Comparison of ENCODE assay signal across 18 cellular contexts in genomic region chr7:112108984-112109383, GRCh38.
A peak's percentile ranks its signal among the peaks of the same experiment; 100 is the strongest.
DNase-seq lines count a peak whose midpoint lies in the region; ATAC-seq and TF ChIP-seq lines count a peak whose summit lies in the region.
"Had no signal": no experiment of that assay in that cellular context is flagged by ENCODE, and none has a peak within 500 bp of the region (broad histone marks: within the 10 kb centered on the region; RNA-seq: fewer than 3 reads in every experiment).

No MANE protein-coding gene starts in this region.

- no peak for ATAC-seq in HG02571 (IDR thresholded peaks at IDR 0.05; ENCODE audit: unreplicated experiment)
- ATAC-seq: HCT116, Right ventricle myocardium inferior had no signal

- H2BK20ac ChIP-seq in H9 (ENCODE audit: low read depth, low read length, poor library complexity, severe bottlenecking) = no peak overlapping the region

- H3K4me3 Mint-ChIP-seq in H9 = no peak overlapping the region
- H3K4me3 Mint-ChIP-seq: CD14-positive monocyte had no signal

- H4K5ac ChIP-seq in H9 (ENCODE audit: insufficient read length, low read depth, low read length) = no peak overlapping the region

- H4K91ac ChIP-seq in H9 (ENCODE audit: insufficient read length, low read depth, low read length) = no peak overlapping the region

- DNase-seq in Ammon's horn (ENCODE audit: low spot score) (peak; percentile 50), H9 (no peak), dorsolateral prefrontal cortex (peak in 1 of 10 donors; percentile 49), midbrain (lab: John Stamatoyannopoulos, UW) (peak; percentile 39), NCI-H1092 (lab: John Stamatoyannopoulos, UW) (no peak), ureter (ENCODE audit: low spot score) (no peak)
- DNase-seq: AML-193, DND-41, NCI-H1436, NCI-H2029, NCI-H2171 treated with DMSO at 0.1 percent for 48 hours, NCI-H446 treated with DMSO at 0.1 percent for 48 hours, SW 1271 had no signal

- H2BK15ac ChIP-seq in H9 (ENCODE audit: low read depth, low read length) = no peak overlapping the region

- no peaks in the 10 kb centered on the region for H4K20me1 ChIP-seq in H9 (ENCODE audit: control insufficient read depth, insufficient read depth, insufficient read length)

- no peak overlapping the region for H3K14ac ChIP-seq in H9 (ENCODE audit: insufficient read depth, low read length)

- H3K27ac ChIP-seq in H9 (ENCODE audit: insufficient read length, low read depth, low read length) (no peak overlapping the region), dorsolateral prefrontal cortex (peak overlapping the region in 55 of 59 donors; percentile 0 to 98 (median 65))
- H3K27ac ChIP-seq: KMS-11 had no signal

- no peak overlapping the region for H2BK120ac ChIP-seq in H9 (ENCODE audit: low read depth, low read length, poor library complexity, severe bottlenecking)

- H4K8ac ChIP-seq in H9 (replicated peaks; ENCODE audit: insufficient read length, low read depth, low read length) = no peak overlapping the region

- intact Hi-C loops in dorsolateral prefrontal cortex (cut with DNase I) = no loop called here

- H3K4me1 ChIP-seq in H9 (ENCODE audit: insufficient read depth, low read length) = peaks cover 5% of the 10 kb centered on the region

- H2AFZ ChIP-seq in H9 (ENCODE audit: low read length) = no peak overlapping the region

- H3K9me3 Mint-ChIP-seq in H9 = no peaks in the 10 kb centered on the region

- H3K4ac ChIP-seq in H9 (ENCODE audit: low read depth, low read length) = no peak overlapping the region

- H3T11ph ChIP-seq in H9 (ENCODE audit: low read length) = no peak overlapping the region

- no peak overlapping the region for H2BK12ac ChIP-seq in H9 (ENCODE audit: insufficient read length, low read depth, low read length)

- no peaks in the 10 kb centered on the region for H3K27me3 Mint-ChIP-seq in H9 (ENCODE audit: low read depth)

- no peak overlapping the region for H2AK5ac ChIP-seq in H9 (ENCODE audit: insufficient read length, low read length)

- H3K4me1 Mint-ChIP-seq in H9 = peaks cover 3 to 7% of the 10 kb centered on the region in 2 experiments; a peak in 3 of 4 replicates

- peaks cover 0 to 2% (median 0%) of the 10 kb centered on the region in 3 experiments; a peak in 2 of 7 replicates for H3K36me3 Mint-ChIP-seq in H9 (ENCODE audit: insufficient read depth in 1 of 3, low read depth in 3 of 3)
- H3K36me3 Mint-ChIP-seq: CD14-positive monocyte had no signal

- no peak for TF ChIP-seq CTCF in H9 (conservative IDR thresholded peaks at IDR 0.05)
- TF ChIP-seq CTCF in dorsolateral prefrontal cortex (IDR thresholded peaks at IDR 0.05 in 54 of 56, conservative IDR thresholded peaks at IDR 0.05 in 2 of 56; ENCODE audit: low read depth in 1 of 56, partially characterized antibody in 56 of 56) = peak in 2 of 56 donors; percentile 6 to 7

- H3K9me3 ChIP-seq in H9 (ENCODE audit: control insufficient read depth, low read depth, low read length) = no peaks in the 10 kb centered on the region

- no peak overlapping the region for H3K23ac ChIP-seq in H9 (ENCODE audit: insufficient read length, low read depth, low read length)

- no peak overlapping the region for H3K4me2 ChIP-seq in H9 (ENCODE audit: insufficient read depth, insufficient read length, low read length)
- H3K4me2 ChIP-seq: KMS-11 had no signal

- peaks cover 4% of the 10 kb centered on the region for H3K79me1 ChIP-seq in H9 (ENCODE audit: insufficient read depth, low read depth, low read length, poor library complexity, severe bottlenecking)

- H3K18ac ChIP-seq in H9 (ENCODE audit: insufficient read length, low read depth, low read length) = no peak overlapping the region

- H3K27me3 ChIP-seq in H9 (ENCODE audit: insufficient read depth, low read length) (no peaks in the 10 kb centered on the region), dorsolateral prefrontal cortex (no peaks in the 10 kb centered on the region)

- H3K56ac ChIP-seq in H9 (ENCODE audit: insufficient read length, low read depth, low read length) = no peak overlapping the region

- H3K9ac ChIP-seq in H9 (ENCODE audit: extremely low read depth, insufficient read length, low read length) = no peak overlapping the region
- H3K9ac ChIP-seq: KMS-11 had no signal

- H3K23me2 ChIP-seq in H9 (ENCODE audit: insufficient read length, low read depth, low read length, poor library complexity, severe bottlenecking) = no peaks in the 10 kb centered on the region

- 100% methylated on average over 1 of the region's 2 CpGs for WGBS in H9 (ENCODE audit: extremely low coverage, insufficient read length, low lambda C conversion rate)

- H3K4me3 ChIP-seq in dorsolateral prefrontal cortex = no peak overlapping the region

- no peak overlapping the region for H2BK5ac ChIP-seq in H9 (ENCODE audit: insufficient read length, low read length)

- H3K27ac Mint-ChIP-seq in H9 = peak overlapping the region in 2 of 3 experiments; percentile 28 to 30; a peak in 3 of 7 replicates

- 0 out of 2 replicates have a peak, but pooled peaks cover 1% of the 10 kb centered on the region for H3K79me2 ChIP-seq in H9 (ENCODE audit: insufficient read depth, low read length)

Comparison
In these comparisons a context has a peak if more than half of its experiments do, and no peak if none do; other contexts are left out.
1. DNase-seq: peak in Ammon's horn (single experiment) and midbrain (single experiment); none in H9 (single experiment), NCI-H1092 (single experiment) and ureter (single experiment).